20 cellular contexts compared by ENCODE assay signal in genomic region chr20:9025643-9026042, GRCh38.
DNase-seq lines count a peak whose midpoint lies in the region; ATAC-seq and TF ChIP-seq lines count a peak whose summit lies in the region.
"Had no signal": no experiment of that assay in that cellular context is flagged by ENCODE, and none has a peak within 500 bp of the region (broad histone marks: within the 10 kb centered on the region; RNA-seq: fewer than 3 reads in every experiment).

No MANE protein-coding gene starts in this region.

- no peak overlapping the region for H3K27ac Mint-ChIP-seq in stimulated activated naive CD8-positive, alpha-beta T cell treated with anti-CD3 and anti-CD28 coated beads, Interleukin-15, amount 100 ng/mL, for 72 hours
- H3K27ac Mint-ChIP-seq: CD14-positive monocyte, progenitor cell of endocrine pancreas had no signal

- no peaks in the 10 kb centered on the region for H3K4me1 Mint-ChIP-seq in stimulated activated naive CD8-positive, alpha-beta T cell treated with anti-CD3 and anti-CD28 coated beads, Interleukin-15, amount 100 ng/mL, for 72 hours
- H3K4me1 Mint-ChIP-seq: CD14-positive monocyte had no signal

- DNase-seq in AG10803 (ENCODE audit: low read depth) (peak; percentile 83), MV-4-11 (lab: John Stamatoyannopoulos, UW) (peak; percentile 9), astrocyte of the spinal cord (ENCODE audit: low read depth, low spot score) (peak; percentile 75), kidney tubule cell (ENCODE audit: low spot score) (peak; percentile 74), islet precursor cell (no peak), middle frontal gyrus (ENCODE audit: extremely low spot score, low spot score) (no peak)
- no peak for DNase-seq in stimulated activated naive CD8-positive, alpha-beta T cell treated with anti-CD3 and anti-CD28 coated beads, Interleukin-15, amount 100 ng/mL, for 72 hours
- DNase-seq in activated effector memory CD4-positive, alpha-beta T cell treated with Interleukin-2 at 50 U/mL for 16 hours: no peak
- DNase-seq: activated CD4-positive, alpha-beta T cell treated with anti-CD3 and anti-CD28 coated beads, Interleukin-2, amount 50 U/mL, for 4 hours; activated T-cell treated with anti-CD3 and anti-CD28 coated beads, Interleukin-2, amount 50 U/mL, for 48 hours; amygdala; head of caudate nucleus; left cardiac atrium; NCI-H1092 treated with DMSO at 0.1 percent for 48 hours; NCI-H510A treated with DMSO at 0.1 percent for 48 hours; T1000; thyroid gland had no signal

- no peak for ATAC-seq in stimulated activated naive CD8-positive, alpha-beta T cell treated with anti-CD3 and anti-CD28 coated beads, Interleukin-15, amount 100 ng/mL, for 72 hours
- ATAC-seq: HepG2, left cardiac atrium had no signal

- H3K4me3 ChIP-seq in AG10803 (ENCODE audit: low read length) (no peak overlapping the region), astrocyte of the spinal cord (ENCODE audit: low read depth, low read length) (no peak overlapping the region)
- H3K4me3 ChIP-seq: thyroid gland had no signal

- H3K4me3 Mint-ChIP-seq in stimulated activated naive CD8-positive, alpha-beta T cell treated with anti-CD3 and anti-CD28 coated beads, Interleukin-15, amount 100 ng/mL, for 72 hours: no peak overlapping the region
- H3K4me3 Mint-ChIP-seq: CD14-positive monocyte had no signal

- in situ Hi-C loops in astrocyte of the spinal cord (cut with HindIII; ENCODE audit: low sequenced_read_pairs): no loop called here

- no peaks in the 10 kb centered on the region for H3K27me3 Mint-ChIP-seq in stimulated activated naive CD8-positive, alpha-beta T cell treated with anti-CD3 and anti-CD28 coated beads, Interleukin-15, amount 100 ng/mL, for 72 hours
- H3K27me3 Mint-ChIP-seq: progenitor cell of endocrine pancreas had no signal

- H3K9me3 Mint-ChIP-seq in stimulated activated naive CD8-positive, alpha-beta T cell treated with anti-CD3 and anti-CD28 coated beads, Interleukin-15, amount 100 ng/mL, for 72 hours: peaks cover 12 to 13% of the 10 kb centered on the region in 2 donors

- TF ChIP-seq CTCF in AG10803 (conservative IDR thresholded peaks at IDR 0.05; ENCODE audit: low read length) (no peak), astrocyte of the spinal cord (IDR thresholded peaks at IDR 0.05; ENCODE audit: low read depth, low read length) (no peak)

Comparison
In these comparisons a context has a peak if more than half of its experiments do, and no peak if none do; other contexts are left out.
1. DNase-seq: peak in AG10803 (single experiment), MV-4-11 (single experiment), astrocyte of the spinal cord (single experiment) and kidney tubule cell (single experiment); none in islet precursor cell (single experiment), stimulated activated naive CD8-positive, alpha-beta T cell treated with anti-CD3 and anti-CD28 coated beads, Interleukin-15, amount 100 ng/mL, for 72 hours (0 of 2), activated effector memory CD4-positive, alpha-beta T cell treated with Interleukin-2 at 50 U/mL for 16 hours (single experiment) and middle frontal gyrus (single experiment).